In genomic region chr17:28406478-28406824, GRCh38 we compare ENCODE assay signal across 8 cellular contexts. TPM values are rescaled to one million over a fixed set of nuclear protein-coding genes. Genes with fewer than 3 reads are reported as not detected.
DNase-seq lines count a peak whose midpoint lies in the region; ATAC-seq and TF ChIP-seq lines count a peak whose summit lies in the region.

No MANE protein-coding gene starts in this region.

- TF ChIP-seq CTCF in 22Rv1 (IDR thresholded peaks at IDR 0.05) (no peak), VCaP (conservative IDR thresholded peaks at IDR 0.05) (no peak), cardiac muscle cell (IDR thresholded peaks at IDR 0.05; ENCODE audit: low read depth, low read length) (no peak), retinal pigment epithelial cell (conservative IDR thresholded peaks at IDR 0.05; ENCODE audit: low read depth, low read length) (no peak)

- H3K9me3 ChIP-seq in cardiac muscle cell (ENCODE audit: low read depth): no peaks in the 10 kb centered on the region

- DNase-seq in H7: peak; percentile 51
- DNase-seq in cardiac muscle cell (ENCODE audit: low read depth in 1 of 2, low spot score in 1 of 2): no peak
- DNase-seq in retinal pigment epithelial cell (ENCODE audit: low read depth): no peak

- H3K27ac ChIP-seq in 22Rv1: peak overlapping the region; percentile 66
- peak overlapping the region; percentile 93 for H3K27ac ChIP-seq in VCaP
- H3K27ac ChIP-seq in cardiac muscle cell: no peak overlapping the region

- no peaks in the 10 kb centered on the region; the same call in 1 of the 2 replicates for H3K36me3 ChIP-seq in H7 (replicated peaks; ENCODE audit: control insufficient read depth, insufficient read depth, low read length)
- H3K36me3 ChIP-seq in cardiac muscle cell: no peaks in the 10 kb centered on the region

- ATAC-seq in HG03457 (IDR thresholded peaks at IDR 0.05; ENCODE audit: unreplicated experiment) (no peak), HG03095 (IDR thresholded peaks at IDR 0.05; ENCODE audit: unreplicated experiment) (no peak), HG03039 (IDR thresholded peaks at IDR 0.05; ENCODE audit: unreplicated experiment) (no peak)

- peaks cover 5% of the 10 kb centered on the region; the same call in 1 of the 2 replicates for H3K27me3 ChIP-seq in H7 (ENCODE audit: control insufficient read depth, insufficient read depth, low read length)
- no peaks in the 10 kb centered on the region for H3K27me3 ChIP-seq in cardiac muscle cell

- H3K4me1 ChIP-seq in cardiac muscle cell (ENCODE audit: low read depth): no peaks in the 10 kb centered on the region

- peak overlapping the region; percentile 68 for H3K4me3 ChIP-seq in H7 (ENCODE audit: insufficient read depth, low read depth, low read length)
- H3K4me3 ChIP-seq in cardiac muscle cell: peak overlapping the region; percentile 46
- H3K4me3 ChIP-seq in retinal pigment epithelial cell (ENCODE audit: low read length): peak overlapping the region; percentile 60

RNA-seq across cellular contexts. Expression of gene SLC46A1, which starts 0.4 kb away (rescaled TPM):
- total RNA-seq in H7 (2014; rRNA removed; shearing (Covaris generic)): 5.7 and 6.7 TPM in 2 replicates
- total RNA-seq in cardiac muscle cell: 10.5 and 11.6 TPM in 2 replicates
- polyA plus RNA-seq in cardiac muscle cell: 5.6 and 8.4 TPM in 2 replicates

RNA-seq across cellular contexts. Expression of gene SARM1, which starts 35.0 kb away (rescaled TPM):
- total RNA-seq in H7 (2014; rRNA removed; shearing (Covaris generic)): 0.62 and 1.7 TPM in 2 replicates
- total RNA-seq in cardiac muscle cell: 11.5 and 13.4 TPM in 2 replicates
- polyA plus RNA-seq in cardiac muscle cell: 5.5 and 8.9 TPM in 2 replicates

RNA-seq across cellular contexts. Expression of gene VTN, which starts 36.3 kb away (rescaled TPM):
- 0.04 and 0.14 TPM in 2 replicates for total RNA-seq in H7 (2014; rRNA removed; shearing (Covaris generic))
- 4.3 and 5.2 TPM in 2 replicates for total RNA-seq in cardiac muscle cell
- 3.4 and 5.6 TPM in 2 replicates for polyA plus RNA-seq in cardiac muscle cell

RNA-seq across cellular contexts. Expression of gene SEBOX, which starts 41.5 kb away (rescaled TPM):
- total RNA-seq in H7 (2014; rRNA removed; shearing (Covaris generic)): not detected in 2 replicates
- not detected in 2 replicates for total RNA-seq in cardiac muscle cell
- polyA plus RNA-seq in cardiac muscle cell: 0.44 TPM in 1 of 2 replicates, not detected in the other

RNA-seq across cellular contexts. Expression of gene POLDIP2, which starts 49.1 kb away (rescaled TPM):
- 115 and 130 TPM in 2 replicates for total RNA-seq in H7 (2014; rRNA removed; shearing (Covaris generic))
- total RNA-seq in cardiac muscle cell: 124 and 164 TPM in 2 replicates
- 141 and 147 TPM in 2 replicates for polyA plus RNA-seq in cardiac muscle cell
